Comparison of ENCODE assay signal across 26 cellular contexts in the genomic region with DNA sequence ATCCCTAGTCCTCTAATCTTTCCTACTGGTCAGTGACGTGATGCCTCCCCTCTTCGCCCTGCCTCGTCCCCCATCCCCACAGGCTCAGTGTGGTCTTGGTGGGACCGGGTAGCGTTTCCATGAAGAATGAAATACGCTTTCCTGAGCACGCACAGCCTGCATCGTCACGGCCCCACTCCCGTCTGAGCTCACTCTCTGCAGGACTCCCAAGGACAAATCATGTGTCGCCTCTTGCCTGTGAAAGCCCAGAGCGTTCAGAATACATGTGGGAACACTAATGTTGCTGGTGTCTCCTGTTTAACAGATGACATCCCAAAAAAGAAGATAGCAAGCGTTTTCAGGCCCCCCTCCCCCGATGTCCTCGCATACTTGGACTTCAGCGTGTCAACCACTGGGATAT. TPM values are rescaled to one million over a fixed set of nuclear protein-coding genes. Genes with fewer than 3 reads are reported as not detected.
A peak's percentile ranks its signal among the peaks of the same experiment; 100 is the strongest.
DNase-seq lines count a peak whose midpoint lies in the region; ATAC-seq and TF ChIP-seq lines count a peak whose summit lies in the region.
"Had no signal": no experiment of that assay in that cellular context is flagged by ENCODE, and none has a peak within 500 bp of the region (broad histone marks: within the 10 kb centered on the region; RNA-seq: fewer than 3 reads in every experiment).

No MANE protein-coding gene starts in this region.

- H3K4me1 ChIP-seq in right cardiac atrium (ENCODE audit: control insufficient read depth, insufficient read depth, low read length) (peaks cover 2% of the 10 kb centered on the region), prostate gland (replicated peaks) (no peaks in the 10 kb centered on the region)
- H3K4me1 ChIP-seq: tibial nerve had no signal

- H3K4me3 ChIP-seq in right cardiac atrium (ENCODE audit: low read length) (no peak overlapping the region), prostate gland (no peak overlapping the region)
- H3K4me3 ChIP-seq: adrenal gland, tibial nerve had no signal

- 71% methylated on average over 16 of the region's 16 CpGs for WGBS in right cardiac atrium
- WGBS in prostate gland = 94% methylated on average over 16 of the region's 16 CpGs

- H3K27ac Mint-ChIP-seq in T-helper 17 cell = peak overlapping the region; percentile 99
- H3K27ac Mint-ChIP-seq: brain had no signal

- H3K27me3 ChIP-seq in right cardiac atrium (ENCODE audit: control insufficient read depth, insufficient read depth) (no peaks in the 10 kb centered on the region), prostate gland (replicated peaks; ENCODE audit: insufficient read depth) (no peaks in the 10 kb centered on the region)
- H3K27me3 ChIP-seq: adrenal gland, tibial nerve had no signal

- TF ChIP-seq POLR2A in prostate gland (IDR thresholded peaks at IDR 0.05) = no peak

- intact Hi-C loops in right cardiac atrium (cut with DNase I) = no loop called here
- intact Hi-C loops in sciatic nerve (cut with DNase I) = no loop called here
- intact Hi-C loops in prostate gland (cut with DNase I) = no loop called here

- ATAC-seq in T-helper 17 cell (no peak), right cardiac atrium (peak; percentile 67 to 72), sciatic nerve (no peak), HG03354 (IDR thresholded peaks at IDR 0.05; ENCODE audit: poor library complexity, severe bottlenecking, unreplicated experiment) (no peak), HG02588 (IDR thresholded peaks at IDR 0.05; ENCODE audit: unreplicated experiment) (no peak)

- H3K27me3 Mint-ChIP-seq in T-helper 17 cell = no peaks in the 10 kb centered on the region
- H3K27me3 Mint-ChIP-seq: brain had no signal

- H3K9me3 ChIP-seq in T-helper 17 cell (ENCODE audit: control insufficient read depth, low read length, poor library complexity, severe bottlenecking) = no peaks in the 10 kb centered on the region
- no peaks in the 10 kb centered on the region for H3K9me3 ChIP-seq in right cardiac atrium (ENCODE audit: control insufficient read depth, low read length)
- no peaks in the 10 kb centered on the region for H3K9me3 ChIP-seq in prostate gland
- H3K9me3 ChIP-seq: adrenal gland, tibial nerve had no signal

- H3K4me1 Mint-ChIP-seq in T-helper 17 cell = peaks cover 42% of the 10 kb centered on the region
- H3K4me1 Mint-ChIP-seq: brain had no signal

- H3K27ac ChIP-seq in right cardiac atrium (ENCODE audit: low read length) (peak overlapping the region; percentile 59), prostate gland (no peak overlapping the region)
- H3K27ac ChIP-seq: adrenal gland, tibial nerve had no signal

- H3K36me3 Mint-ChIP-seq in T-helper 17 cell (ENCODE audit: low read depth) = peaks cover 3% of the 10 kb centered on the region

- DNase-seq in activated effector memory CD4-positive, alpha-beta T cell treated with anti-CD3 and anti-CD28 coated beads, Interleukin-2, amount 50 U/mL, for 16 hours = peak; percentile 47
- DNase-seq in activated effector memory CD4-positive, alpha-beta T cell treated with Interleukin-2 at 50 U/mL for 16 hours = no peak
- DNase-seq in T-helper 17 cell (no peak), right cardiac atrium (peak in 2 of 3 donors; percentile 67 to 69), sciatic nerve (ENCODE audit: low spot score) (peak; percentile 34), prostate gland (ENCODE audit: low spot score) (no peak)
- DNase-seq: activated CD4-positive, CD25-positive, alpha-beta regulatory T cell treated with anti-CD3 and anti-CD28 coated beads, Interleukin-2, amount 50 U/mL, for 72 hours; glutamatergic neuron; kidney glomerular epithelial cell; NCI-H1105; NCI-H1930; NCI-H524 treated with DMSO at 0.1 percent for 48 hours; NK-92 treated with Interleukin-12 subunit alpha and Interleukin-12 subunit beta, amount 100 ng/mL, for 24 hours; nucleus accumbens; SIG-M5; small intestine; stimulated activated CD4-positive, alpha-beta T cell treated with anti-CD3 and anti-CD28 coated beads, Interleukin-2, amount 100 ng/mL, for 24 hours; SW 1271 had no signal

- no peak overlapping the region for H3K4me3 Mint-ChIP-seq in T-helper 17 cell
- H3K4me3 Mint-ChIP-seq: brain had no signal

- TF ChIP-seq CTCF in prostate gland (IDR thresholded peaks at IDR 0.05) = no peak

- H3K36me3 ChIP-seq in prostate gland = peaks cover 4 to 19% of the 10 kb centered on the region in 2 donors

RNA-seq across cellular contexts. Expression of a gene that starts 49.2 kb away (rescaled TPM):
- total RNA-seq in T-helper 17 cell = not detected
- 10 to 100 TPM in 2 of 4 donors, 1 to 10 TPM in 2; 7.1 to 12.0 (median 9.8) TPM for total RNA-seq in right cardiac atrium
- polyA plus RNA-seq in right cardiac atrium = 36.3 TPM
- 1,180 TPM for total RNA-seq in sciatic nerve
- 1 to 10 TPM in 1 of 2 donors, under 1 TPM in 1; 0.91 to 3.2 TPM for total RNA-seq in prostate gland
- total RNA-seq: A673, HT-29, MCF 10A had no signal

Comparison
In these comparisons a context has a peak if more than half of its experiments do, and no peak if none do; other contexts are left out.
1. DNase-seq: peak in activated effector memory CD4-positive, alpha-beta T cell treated with anti-CD3 and anti-CD28 coated beads, Interleukin-2, amount 50 U/mL, for 16 hours (single experiment), right cardiac atrium (2 of 3) and sciatic nerve (single experiment); none in activated effector memory CD4-positive, alpha-beta T cell treated with Interleukin-2 at 50 U/mL for 16 hours (single experiment), T-helper 17 cell (0 of 3) and prostate gland (single experiment).
2. ATAC-seq: peak in right cardiac atrium (2 of 2); none in T-helper 17 cell (single experiment), sciatic nerve (single experiment), HG03354 (single experiment) and HG02588 (single experiment).
3. RNA of a gene that starts 49.2 kb away (total RNA-seq): 1,180 TPM in sciatic nerve (single experiment); 7.1 to 12.0 TPM in right cardiac atrium, 0.91 to 3.2 TPM in prostate gland and not detected in T-helper 17 cell; every median in the first group is over 10 times any median in the second.